In genomic region chr6:28544211-28544610, GRCh38 we compare ENCODE assay signal across 11 cellular contexts. TPM values are rescaled to one million over a fixed set of nuclear protein-coding genes. Genes with fewer than 3 reads are reported as not detected.
A peak's percentile ranks its signal among the peaks of the same experiment; 100 is the strongest.
DNase-seq lines count a peak whose midpoint lies in the region; ATAC-seq, FAIRE-seq and TF ChIP-seq lines count a peak whose summit lies in the region.
"Had no signal": no experiment of that assay in that cellular context is flagged by ENCODE, and none has a peak within 500 bp of the region (broad histone marks: within the 10 kb centered on the region; RNA-seq: fewer than 3 reads in every experiment).

No MANE protein-coding gene starts in this region.

- dilution Hi-C loops in keratinocyte (cut with MboI; ENCODE audit: extremely low pct_ligation_motif_present, low sequenced_read_pairs): no loop called here

- H3K27ac ChIP-seq in AG04450 (ENCODE audit: low read depth, low read length): no peak overlapping the region
- H3K27ac ChIP-seq in keratinocyte (ENCODE audit: control insufficient read depth, insufficient read depth, low read length): no peak overlapping the region

- H3K36me3 Mint-ChIP-seq in HFFc6 (ENCODE audit: low read depth): no peaks in the 10 kb centered on the region
- no peaks in the 10 kb centered on the region for H3K36me3 Mint-ChIP-seq in activated naive CD8-positive, alpha-beta T cell treated with anti-CD3 and anti-CD28 coated beads, Interleukin-2, amount 10 ng/mL, durations not matched to agents 7 days and 5 days

- peak overlapping the region; percentile 84 for H3K4me3 Mint-ChIP-seq in HFFc6
- H3K4me3 Mint-ChIP-seq in activated naive CD8-positive, alpha-beta T cell treated with anti-CD3 and anti-CD28 coated beads, Interleukin-2, amount 10 ng/mL, durations not matched to agents 7 days and 5 days: peak overlapping the region; percentile 87

- TF ChIP-seq CTCF in AG04450 (IDR thresholded peaks at IDR 0.05; ENCODE audit: low read depth, low read length): no peak
- TF ChIP-seq CTCF in HFFc6 (IDR thresholded peaks at IDR 0.05): no peak
- no peak for TF ChIP-seq CTCF in keratinocyte (optimal IDR thresholded peaks at IDR 0.05 in 1 of 3, IDR thresholded peaks at IDR 0.05 in 1 of 3, conservative IDR thresholded peaks at IDR 0.05 in 1 of 3; ENCODE audit: extremely low read depth in 1 of 3, insufficient read depth in 2 of 3, low read length in 3 of 3)

- H3K36me3 ChIP-seq in keratinocyte (ENCODE audit: control insufficient read depth in 2 of 2, extremely low read depth in 1 of 2, insufficient read depth in 2 of 2, low read length in 2 of 2): no peaks in the 10 kb centered on the region

- H3K4me1 Mint-ChIP-seq in HFFc6 (ENCODE audit: low read depth): peaks cover 17% of the 10 kb centered on the region
- H3K4me1 Mint-ChIP-seq in activated naive CD8-positive, alpha-beta T cell treated with anti-CD3 and anti-CD28 coated beads, Interleukin-2, amount 10 ng/mL, durations not matched to agents 7 days and 5 days: peaks cover 24% of the 10 kb centered on the region

- H3K9me1 ChIP-seq in keratinocyte (ENCODE audit: control insufficient read depth, extremely low read depth, insufficient read depth, low read length): no peaks in the 10 kb centered on the region

- H3K27ac Mint-ChIP-seq in HFFc6: no peak overlapping the region
- H3K27ac Mint-ChIP-seq in activated naive CD8-positive, alpha-beta T cell treated with anti-CD3 and anti-CD28 coated beads, Interleukin-2, amount 10 ng/mL, durations not matched to agents 7 days and 5 days: peak overlapping the region; percentile 6

- peak overlapping the region; percentile 90 for H3K4me2 ChIP-seq in keratinocyte (ENCODE audit: control insufficient read depth, extremely low read depth, insufficient read depth, low read depth, low read length)

- H3K9me3 Mint-ChIP-seq in HFFc6: no peaks in the 10 kb centered on the region
- H3K9me3 Mint-ChIP-seq in activated naive CD8-positive, alpha-beta T cell treated with anti-CD3 and anti-CD28 coated beads, Interleukin-2, amount 10 ng/mL, durations not matched to agents 7 days and 5 days: peaks cover 2% of the 10 kb centered on the region

- no peak overlapping the region for H3K9ac ChIP-seq in keratinocyte (ENCODE audit: control insufficient read depth, extremely low read depth, insufficient read depth, low read length)

- peaks cover 17% of the 10 kb centered on the region for H3K4me1 ChIP-seq in keratinocyte (ENCODE audit: control insufficient read depth, extremely low read depth, insufficient read depth, low read length)

- no peak for FAIRE-seq in keratinocyte (lab: Jason Lieb, UNC)

- H3K4me3 ChIP-seq in AG04450 (ENCODE audit: low read depth, low read length) (peak overlapping the region; percentile 34; the same call in 1 of the 2 replicates), keratinocyte (ENCODE audit: control insufficient read depth in 2 of 3, extremely low read depth in 1 of 3, insufficient read depth in 2 of 3, low read depth in 1 of 3, low read length in 3 of 3) (peak overlapping the region in 2 of 3 experiments; percentile 36 to 56)

- no peak for ATAC-seq in activated naive CD8-positive, alpha-beta T cell treated with anti-CD3 and anti-CD28 coated beads, Interleukin-2, amount 10 ng/mL, durations not matched to agents 7 days and 5 days (ENCODE audit: low read depth)
- ATAC-seq in HG03280 (IDR thresholded peaks at IDR 0.05; ENCODE audit: unreplicated experiment) (no peak), HG03135 (IDR thresholded peaks at IDR 0.05; ENCODE audit: unreplicated experiment) (no peak)

- H3K27me3 Mint-ChIP-seq in HFFc6 (ENCODE audit: insufficient read depth): peaks cover 13% of the 10 kb centered on the region
- H3K27me3 Mint-ChIP-seq in activated naive CD8-positive, alpha-beta T cell treated with anti-CD3 and anti-CD28 coated beads, Interleukin-2, amount 10 ng/mL, durations not matched to agents 7 days and 5 days: peaks cover 68% of the 10 kb centered on the region

- H3K79me2 ChIP-seq in keratinocyte (ENCODE audit: control insufficient read depth, insufficient read depth, low read length): no peaks in the 10 kb centered on the region

- H3K27me3 ChIP-seq in AG04450 (ENCODE audit: control insufficient read depth, insufficient read depth, low read length): no peaks in the 10 kb centered on the region
- H3K27me3 ChIP-seq in keratinocyte (ENCODE audit: control insufficient read depth, extremely low read depth, insufficient read depth, low read length): peaks cover 4% of the 10 kb centered on the region

- POLR2A ChIA-PET in AG04450 (lab: Yijun Ruan, JAX): no interaction called here
- POLR2A ChIA-PET in activated naive CD8-positive, alpha-beta T cell treated with anti-CD3 and anti-CD28 coated beads, Interleukin-2, amount 10 ng/mL, durations not matched to agents 7 days and 5 days (lab: Charles Lee): no interaction called here

- CTCF ChIA-PET in AG04450 (lab: Charles Lee): no interaction called here

- DNase-seq in AG04450 (ENCODE audit: low read depth, low spot score) (no peak), HFFc6 (no peak), keratinocyte (ENCODE audit: low read depth, low spot score) (no peak), NCI-H1092 (lab: John Stamatoyannopoulos, UW) (no peak)
- no peak for DNase-seq in activated naive CD8-positive, alpha-beta T cell treated with anti-CD3 and anti-CD28 coated beads, Interleukin-2, amount 10 ng/mL, durations not matched to agents 7 days and 5 days
- no peak for DNase-seq in NK-92 treated with Interleukin-12 subunit alpha and Interleukin-12 subunit beta, amount 100 ng/mL, for 24 hours (lab: John Stamatoyannopoulos, UW)
- DNase-seq: HCEC 1CT, NCI-H1694 treated with DMSO at 0.1 percent for 48 hours, T1000 had no signal

- no peaks in the 10 kb centered on the region for H4K20me1 ChIP-seq in keratinocyte (ENCODE audit: control insufficient read depth, extremely low read depth, insufficient read depth, low read length)

- peak overlapping the region; percentile 71 for H2AFZ ChIP-seq in keratinocyte (ENCODE audit: control insufficient read depth, low read length)

- H3K9me3 ChIP-seq in AG04450 (ENCODE audit: control insufficient read depth, insufficient read depth, low read length): no peaks in the 10 kb centered on the region
- no peaks in the 10 kb centered on the region for H3K9me3 ChIP-seq in keratinocyte (ENCODE audit: control insufficient read depth, low read depth, low read length)

RNA-seq across cellular contexts. Expression of gene GPX5, which starts 18.5 kb away (rescaled TPM):
- not detected in 2 replicates for polyA plus RNA-seq in AG04450 (2011; rRNA removed)
- not detected in 2 replicates for polyA minus RNA-seq in AG04450 (2011; rRNA and poly(A)+ RNA removed)
- total RNA-seq in HFFc6 (2021; fragmentation: NEBNext Ultra II Directional; extraction: Animal tissue kit (Norgen Biotek cat#: 25700)): not detected
- total RNA-seq in activated naive CD8-positive, alpha-beta T cell treated with anti-CD3 and anti-CD28 coated beads, Interleukin-2, amount 10 ng/mL, durations not matched to agents 7 days and 5 days: not detected
- not detected in 3 replicates for polyA plus RNA-seq in keratinocyte
- polyA plus RNA-seq in keratinocyte (2011; ENCODE audit: low read depth): not detected
- not detected in 2 replicates for polyA plus RNA-seq in keratinocyte (2011; cell fraction: cytosol; rRNA removed)
- polyA plus RNA-seq in keratinocyte (2011; cell fraction: nucleus; rRNA removed): not detected in 2 replicates
- not detected in 2 replicates for polyA plus RNA-seq in keratinocyte (2012; ENCODE audit: low replicate concordance)
- not detected in 3 replicates for polyA minus RNA-seq in keratinocyte
- not detected for polyA minus RNA-seq in keratinocyte (2011; cell fraction: cytosol; rRNA and poly(A)+ RNA removed)
- not detected in 2 replicates for polyA minus RNA-seq in keratinocyte (2011; cell fraction: nucleus; rRNA and poly(A)+ RNA removed)

RNA-seq across cellular contexts. Expression of gene GPX6, which starts 28.6 kb away (rescaled TPM):
- not detected in 2 replicates for polyA plus RNA-seq in AG04450 (2011; rRNA removed)
- polyA minus RNA-seq in AG04450 (2011; rRNA and poly(A)+ RNA removed): not detected in 2 replicates
- total RNA-seq in HFFc6 (2021; fragmentation: NEBNext Ultra II Directional; extraction: Animal tissue kit (Norgen Biotek cat#: 25700)): not detected
- total RNA-seq in activated naive CD8-positive, alpha-beta T cell treated with anti-CD3 and anti-CD28 coated beads, Interleukin-2, amount 10 ng/mL, durations not matched to agents 7 days and 5 days: not detected
- not detected in 3 replicates for polyA plus RNA-seq in keratinocyte
- not detected for polyA plus RNA-seq in keratinocyte (2011; ENCODE audit: low read depth)
- not detected in 2 replicates for polyA plus RNA-seq in keratinocyte (2011; cell fraction: cytosol; rRNA removed)
- not detected in 2 replicates for polyA plus RNA-seq in keratinocyte (2011; cell fraction: nucleus; rRNA removed)
- polyA plus RNA-seq in keratinocyte (2012; ENCODE audit: low replicate concordance): not detected in 2 replicates
- not detected in 3 replicates for polyA minus RNA-seq in keratinocyte
- not detected for polyA minus RNA-seq in keratinocyte (2011; cell fraction: cytosol; rRNA and poly(A)+ RNA removed)
- not detected in 2 replicates for polyA minus RNA-seq in keratinocyte (2011; cell fraction: nucleus; rRNA and poly(A)+ RNA removed)
